In the genomic region with DNA sequence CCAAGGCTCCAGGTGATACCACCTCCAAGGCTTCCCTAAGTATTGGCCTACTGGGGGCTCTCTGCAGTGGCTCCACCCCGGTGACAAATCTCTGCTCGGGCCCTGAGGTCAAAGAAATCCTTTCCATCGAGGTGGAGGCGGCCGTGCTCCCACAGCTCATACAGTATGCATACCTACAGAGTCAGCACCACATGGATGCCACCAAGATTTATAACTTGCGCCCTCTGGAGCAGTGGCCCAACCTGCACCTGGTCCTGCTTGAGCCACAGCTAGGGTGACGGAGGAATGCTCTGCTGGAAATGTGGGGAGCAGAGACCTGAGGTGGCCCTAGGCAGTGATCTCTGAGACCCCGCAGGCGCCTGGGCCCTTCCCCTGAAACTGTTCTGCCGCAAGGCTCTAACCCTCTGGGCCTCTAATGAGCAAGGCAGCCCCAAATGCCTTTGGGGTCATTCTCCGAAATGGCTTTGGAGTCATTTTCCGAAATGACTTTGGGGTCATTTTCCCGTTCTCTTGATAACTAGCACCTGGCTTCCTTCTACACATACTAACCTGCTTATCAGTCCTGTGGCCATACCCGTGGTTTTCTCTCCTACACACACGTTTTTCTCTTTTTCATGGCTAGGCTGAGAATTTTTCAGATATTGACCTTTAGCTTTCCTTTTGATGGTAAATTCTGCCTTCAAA, we compare ENCODE assay signal across 25 cellular contexts. TPM values are rescaled to one million over a fixed set of nuclear protein-coding genes. Genes with fewer than 3 reads are reported as not detected.
DNase-seq lines count a peak whose midpoint lies in the region; ATAC-seq and TF ChIP-seq lines count a peak whose summit lies in the region.
"Had no signal": no experiment of that assay in that cellular context is flagged by ENCODE, and none has a peak within 500 bp of the region (broad histone marks: within the 10 kb centered on the region; RNA-seq: fewer than 3 reads in every experiment).

No MANE protein-coding gene starts in this region.

- peaks cover 37% of the 10 kb centered on the region for H3K4me1 Mint-ChIP-seq in T-helper 17 cell
- H3K4me1 Mint-ChIP-seq in type B pancreatic cell (ENCODE audit: unreplicated experiment) = peaks cover 35% of the 10 kb centered on the region
- H3K4me1 Mint-ChIP-seq: B cell had no signal

- DNase-seq in ELF-1 (ENCODE audit: low read depth, low spot score) (peak; percentile 37), T-helper 17 cell (no peak), islet precursor cell (peak; percentile 50), type B pancreatic cell (ENCODE audit: extremely low spot score, unreplicated experiment) (no peak), LoVo (ENCODE audit: low spot score) (no peak), Right ventricle myocardium inferior (ENCODE audit: missing footprints) (no peak)
- DNase-seq in stimulated activated CD4-positive, alpha-beta T cell treated with anti-CD3 and anti-CD28 coated beads, Interleukin-2, amount 100 ng/mL, for 48 hours = no peak
- DNase-seq: CD8-positive, alpha-beta memory T cell; GM23248; H9; HFFc6; KBM-7; MG63; NCI-H2029 treated with DMSO at 0.1 percent for 48 hours; NCI-H446 treated with DMSO at 0.1 percent for 48 hours; NCI-H82; NK-92 treated with Interleukin-12 subunit alpha and Interleukin-12 subunit beta, amount 100 ng/mL, for 24 hours; PC-3; SJCRH30 had no signal

- ATAC-seq in T-helper 17 cell = no peak
- no peak for ATAC-seq in Right ventricle myocardium inferior
- ATAC-seq: PC-3, SK-N-SH treated with all-trans-retinoic acid at 6 μM for 48 hours had no signal

- peak overlapping the region; percentile 45 for H3K27ac Mint-ChIP-seq in T-helper 17 cell
- H3K27ac Mint-ChIP-seq in type B pancreatic cell = peak overlapping the region; percentile 58
- H3K27ac Mint-ChIP-seq: B cell, CD14-positive monocyte, HFFc6 had no signal

- H3K27me3 Mint-ChIP-seq in T-helper 17 cell (no peaks in the 10 kb centered on the region), type B pancreatic cell (no peaks in the 10 kb centered on the region)

- intact Hi-C loops in Right ventricle myocardium inferior (cut with DNase I) = no loop called here

- peaks cover 12% of the 10 kb centered on the region for H3K9me3 Mint-ChIP-seq in type B pancreatic cell
- H3K9me3 Mint-ChIP-seq: CD14-positive monocyte; CD8-positive, alpha-beta memory T cell; H9; HFFc6 had no signal

- H3K9me3 ChIP-seq in T-helper 17 cell (ENCODE audit: control insufficient read depth, low read length, poor library complexity, severe bottlenecking) = no peaks in the 10 kb centered on the region
- H3K9me3 ChIP-seq: MG63, SJCRH30 had no signal

- no peak for TF ChIP-seq CTCF in type B pancreatic cell (conservative IDR thresholded peaks at IDR 0.05)

- H3K4me3 Mint-ChIP-seq in T-helper 17 cell (no peak overlapping the region), type B pancreatic cell (no peak overlapping the region)
- H3K4me3 Mint-ChIP-seq: B cell; CD14-positive monocyte; CD8-positive, alpha-beta memory T cell; H9; HFFc6 had no signal

- H3K36me3 Mint-ChIP-seq in T-helper 17 cell (ENCODE audit: low read depth) (peaks cover 2% of the 10 kb centered on the region), type B pancreatic cell (no peaks in the 10 kb centered on the region)
- H3K36me3 Mint-ChIP-seq: CD14-positive monocyte; CD8-positive, alpha-beta memory T cell had no signal

RNA-seq across cellular contexts. Expression of a gene that starts 33.9 kb away (rescaled TPM):
- total RNA-seq in T-helper 17 cell (1 to 10 TPM; 4.4 to 4.8 TPM), type B pancreatic cell (ENCODE audit: low replicate concordance) (28.2 and 34.0 TPM in 2 replicates), Right ventricle myocardium inferior (not detected)
- total RNA-seq: A673, B cell, G401, GM23248, HFFc6, LHCN-M2, SJCRH30 had no signal

RNA-seq across cellular contexts. Expression of a gene that starts 45.8 kb away (rescaled TPM):
- total RNA-seq in T-helper 17 cell = 10 to 100 TPM; 53.6 to 61.1 TPM
- 37.9 and 49.0 TPM in 2 replicates for total RNA-seq in type B pancreatic cell (ENCODE audit: low replicate concordance)
- total RNA-seq in Right ventricle myocardium inferior = 11.5 TPM

Comparison
In these comparisons a context has a peak if more than half of its experiments do, and no peak if none do; other contexts are left out.
1. DNase-seq: peak in ELF-1 (single experiment) and islet precursor cell (single experiment); none in T-helper 17 cell (0 of 3), type B pancreatic cell (single experiment), stimulated activated CD4-positive, alpha-beta T cell treated with anti-CD3 and anti-CD28 coated beads, Interleukin-2, amount 100 ng/mL, for 48 hours (0 of 2), LoVo (single experiment) and Right ventricle myocardium inferior (single experiment).